In the genomic region with DNA sequence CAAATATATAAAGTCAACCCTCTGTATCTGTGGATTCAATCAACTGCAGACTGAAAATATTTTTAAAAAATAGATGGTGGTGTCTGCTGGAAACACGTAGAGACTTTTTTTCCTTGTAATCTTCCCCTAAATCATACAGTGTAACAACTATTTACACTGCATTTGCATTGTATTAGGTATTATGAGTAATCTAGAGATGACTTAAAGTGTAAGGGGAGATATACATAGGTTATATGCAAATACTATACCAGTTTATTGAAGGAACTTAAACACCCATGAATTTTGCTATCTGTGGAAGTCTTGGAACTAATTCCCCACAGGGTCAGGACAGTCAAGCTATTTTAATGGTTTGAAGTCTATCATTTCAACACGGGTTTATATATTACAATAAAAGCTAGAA, we compare ENCODE assay signal across 1 cellular context.
TF ChIP-seq lines count a peak whose summit lies in the region.

No MANE protein-coding gene starts in this region.

TF ChIP-seq in GM23338, 12 proteins besides CTCF, POLR2A, EP300 and RAD21 (continued from another document):
- TF ChIP-seq, protein P1, sequence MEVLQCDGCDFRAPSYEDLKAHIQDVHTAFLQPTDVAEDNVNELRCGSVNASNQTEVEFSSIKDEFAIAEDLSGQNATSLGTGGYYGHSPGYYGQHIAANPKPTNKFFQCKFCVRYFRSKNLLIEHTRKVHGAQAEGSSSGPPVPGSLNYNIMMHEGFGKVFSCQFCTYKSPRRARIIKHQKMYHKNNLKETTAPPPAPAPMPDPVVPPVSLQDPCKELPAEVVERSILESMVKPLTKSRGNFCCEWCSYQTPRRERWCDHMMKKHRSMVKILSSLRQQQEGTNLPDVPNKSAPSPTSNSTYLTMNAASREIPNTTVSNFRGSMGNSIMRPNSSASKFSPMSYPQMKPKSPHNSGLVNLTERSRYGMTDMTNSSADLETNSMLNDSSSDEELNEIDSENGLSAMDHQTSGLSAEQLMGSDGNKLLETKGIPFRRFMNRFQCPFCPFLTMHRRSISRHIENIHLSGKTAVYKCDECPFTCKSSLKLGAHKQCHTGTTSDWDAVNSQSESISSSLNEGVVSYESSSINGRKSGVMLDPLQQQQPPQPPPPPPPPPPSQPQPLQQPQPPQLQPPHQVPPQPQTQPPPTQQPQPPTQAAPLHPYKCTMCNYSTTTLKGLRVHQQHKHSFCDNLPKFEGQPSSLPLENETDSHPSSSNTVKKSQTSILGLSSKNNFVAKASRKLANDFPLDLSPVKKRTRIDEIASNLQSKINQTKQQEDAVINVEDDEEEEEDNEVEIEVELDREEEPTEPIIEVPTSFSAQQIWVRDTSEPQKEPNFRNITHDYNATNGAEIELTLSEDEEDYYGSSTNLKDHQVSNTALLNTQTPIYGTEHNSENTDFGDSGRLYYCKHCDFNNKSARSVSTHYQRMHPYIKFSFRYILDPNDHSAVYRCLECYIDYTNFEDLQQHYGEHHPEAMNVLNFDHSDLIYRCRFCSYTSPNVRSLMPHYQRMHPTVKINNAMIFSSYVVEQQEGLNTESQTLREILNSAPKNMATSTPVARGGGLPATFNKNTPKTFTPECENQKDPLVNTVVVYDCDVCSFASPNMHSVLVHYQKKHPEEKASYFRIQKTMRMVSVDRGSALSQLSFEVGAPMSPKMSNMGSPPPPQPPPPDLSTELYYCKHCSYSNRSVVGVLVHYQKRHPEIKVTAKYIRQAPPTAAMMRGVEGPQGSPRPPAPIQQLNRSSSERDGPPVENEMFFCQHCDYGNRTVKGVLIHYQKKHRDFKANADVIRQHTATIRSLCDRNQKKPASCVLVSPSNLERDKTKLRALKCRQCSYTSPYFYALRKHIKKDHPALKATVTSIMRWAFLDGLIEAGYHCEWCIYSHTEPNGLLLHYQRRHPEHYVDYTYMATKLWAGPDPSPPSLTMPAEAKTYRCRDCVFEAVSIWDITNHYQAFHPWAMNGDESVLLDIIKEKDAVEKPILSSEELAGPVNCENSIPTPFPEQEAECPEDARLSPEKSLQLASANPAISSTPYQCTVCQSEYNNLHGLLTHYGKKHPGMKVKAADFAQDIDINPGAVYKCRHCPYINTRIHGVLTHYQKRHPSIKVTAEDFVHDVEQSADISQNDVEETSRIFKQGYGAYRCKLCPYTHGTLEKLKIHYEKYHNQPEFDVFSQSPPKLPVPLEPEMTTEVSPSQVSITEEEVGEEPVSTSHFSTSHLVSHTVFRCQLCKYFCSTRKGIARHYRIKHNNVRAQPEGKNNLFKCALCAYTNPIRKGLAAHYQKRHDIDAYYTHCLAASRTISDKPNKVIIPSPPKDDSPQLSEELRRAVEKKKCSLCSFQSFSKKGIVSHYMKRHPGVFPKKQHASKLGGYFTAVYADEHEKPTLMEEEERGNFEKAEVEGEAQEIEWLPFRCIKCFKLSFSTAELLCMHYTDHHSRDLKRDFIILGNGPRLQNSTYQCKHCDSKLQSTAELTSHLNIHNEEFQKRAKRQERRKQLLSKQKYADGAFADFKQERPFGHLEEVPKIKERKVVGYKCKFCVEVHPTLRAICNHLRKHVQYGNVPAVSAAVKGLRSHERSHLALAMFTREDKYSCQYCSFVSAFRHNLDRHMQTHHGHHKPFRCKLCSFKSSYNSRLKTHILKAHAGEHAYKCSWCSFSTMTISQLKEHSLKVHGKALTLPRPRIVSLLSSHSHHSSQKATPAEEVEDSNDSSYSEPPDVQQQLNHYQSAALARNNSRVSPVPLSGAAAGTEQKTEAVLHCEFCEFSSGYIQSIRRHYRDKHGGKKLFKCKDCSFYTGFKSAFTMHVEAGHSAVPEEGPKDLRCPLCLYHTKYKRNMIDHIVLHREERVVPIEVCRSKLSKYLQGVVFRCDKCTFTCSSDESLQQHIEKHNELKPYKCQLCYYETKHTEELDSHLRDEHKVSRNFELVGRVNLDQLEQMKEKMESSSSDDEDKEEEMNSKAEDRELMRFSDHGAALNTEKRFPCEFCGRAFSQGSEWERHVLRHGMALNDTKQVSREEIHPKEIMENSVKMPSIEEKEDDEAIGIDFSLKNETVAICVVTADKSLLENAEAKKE (CRISPR knock-in tag; IDR thresholded peaks at IDR 0.05), result no peak
